ENCODE assay signal across 8 cellular contexts in genomic region chr12:108939594-108939993, GRCh38. TPM values are rescaled to one million over a fixed set of nuclear protein-coding genes. Genes with fewer than 3 reads are reported as not detected.
DNase-seq lines count a peak whose midpoint lies in the region; ATAC-seq lines count a peak whose summit lies in the region.

No MANE protein-coding gene starts in this region.

- DNase-seq in DMS114 treated with DMSO at 0.1 percent for 48 hours (lab: John Stamatoyannopoulos, UW; ENCODE audit: unreplicated experiment) (peak; percentile 9), T-cell (peak in 9 of 34 experiments; percentile 4 to 16 (median 8)), iPS-NIHi11 (ENCODE audit: low spot score) (peak; percentile 55), SK-N-DZ (ENCODE audit: low spot score) (no peak), LoVo (ENCODE audit: low spot score) (no peak), SKM-1 (lab: John Stamatoyannopoulos, UW; ENCODE audit: unreplicated experiment) (no peak)

- CTCF ChIA-PET in T-cell (lab: Charles Lee) = interaction anchor here in 1 of 2 donors (1.1 kb wide), 1 partner anchor 10 kb away, joined by 3 read pairs; no protein-coding TSS in a partner anchor

- peaks cover 0 to 3% (median 0%) of the 10 kb centered on the region in 3 donors for H3K4me1 Mint-ChIP-seq in T-cell

- H3K36me3 Mint-ChIP-seq in T-cell = no peaks in the 10 kb centered on the region

- POLR2A ChIA-PET in T-cell (lab: Charles Lee) = interaction anchor here in 1 of 2 donors (0.6 kb wide), 1 partner anchor 629 kb away, joined by 5 read pairs; no protein-coding TSS in a partner anchor

- H3K9me3 Mint-ChIP-seq in T-cell = no peaks in the 10 kb centered on the region

- no peak overlapping the region for H3K4me3 Mint-ChIP-seq in T-cell

- ATAC-seq in GM21717 (IDR thresholded peaks at IDR 0.05; ENCODE audit: unreplicated experiment) (peak; percentile 63), T-cell (replicated peaks in 1 of 4) (peak; percentile 60 to 84 (median 72)), GM19397 (IDR thresholded peaks at IDR 0.05; ENCODE audit: unreplicated experiment) (no peak)

- peaks cover 2 to 6% of the 10 kb centered on the region in 2 donors for H3K27me3 Mint-ChIP-seq in T-cell

- H3K27ac Mint-ChIP-seq in T-cell = no peak overlapping the region

RNA-seq across cellular contexts. Expression of gene DAO, which starts 59.7 kb away (rescaled TPM):
- not detected for total RNA-seq in T-cell
- polyA plus RNA-seq in SK-N-DZ (2014; cell fraction: cytosol; rRNA removed) = not detected in 2 replicates
- polyA plus RNA-seq in SK-N-DZ (2014; cell fraction: nucleus; rRNA removed) = not detected in 2 replicates

Comparison
In these comparisons a context has a peak if more than half of its experiments do, and no peak if none do; other contexts are left out.
1. DNase-seq: peak in DMS114 treated with DMSO at 0.1 percent for 48 hours (single experiment) and iPS-NIHi11 (single experiment); none in SK-N-DZ (single experiment), LoVo (single experiment) and SKM-1 (single experiment).